ENCODE assay signal across 11 cellular contexts in the genomic region with DNA sequence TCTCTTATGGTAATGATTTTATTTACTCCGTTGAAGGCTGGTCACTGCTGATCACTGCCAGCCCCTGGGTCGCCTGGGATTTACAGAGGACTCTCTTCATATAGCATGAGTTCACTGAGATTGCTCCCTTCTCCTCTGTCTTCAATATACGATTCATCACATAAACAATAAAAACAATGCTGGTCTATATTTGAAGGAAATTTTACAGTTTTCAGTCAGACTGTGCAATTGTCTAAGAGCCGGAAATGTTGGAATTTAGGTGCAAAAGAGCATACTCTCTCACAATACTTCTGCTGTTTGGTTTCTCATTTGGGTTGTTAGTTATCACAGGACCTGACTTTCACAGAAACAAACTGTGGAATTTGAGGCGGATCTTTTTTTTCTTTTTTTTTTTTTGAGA.
"Had no signal": no experiment of that assay in that cellular context is flagged by ENCODE, and none has a peak within 500 bp of the region (broad histone marks: within the 10 kb centered on the region; RNA-seq: fewer than 3 reads in every experiment).

No MANE protein-coding gene starts in this region.

- H3K9me3 ChIP-seq: gastrocnemius medialis, thoracic aorta had no signal

- H3K36me3 ChIP-seq: gastrocnemius medialis, thoracic aorta had no signal

- H3K4me1 ChIP-seq: gastrocnemius medialis had no signal

- H3K27ac ChIP-seq: gastrocnemius medialis, thoracic aorta had no signal

- H3K4me3 ChIP-seq: gastrocnemius medialis, thoracic aorta had no signal

- DNase-seq: activated CD4-positive, alpha-beta T cell treated with anti-CD3 and anti-CD28 coated beads, Interleukin-2, amount 50 U/mL, for 48 hours; activated naive CD8-positive, alpha-beta T cell treated with anti-CD3 and anti-CD28 coated beads, Interleukin-2, amount 10 ng/mL, durations not matched to agents 7 days and 5 days; aorta; effector CD4-positive, alpha-beta T cell; gastrocnemius medialis; kidney; left ventricle myocardium superior; stimulated activated CD4-positive, alpha-beta T cell treated with anti-CD3 and anti-CD28 coated beads, Interleukin-4, amount 100 ng/mL, for 1 hour; SW 1271 had no signal

- H3K27me3 ChIP-seq: gastrocnemius medialis had no signal

- ATAC-seq: activated CD4-positive, CD25-positive, alpha-beta regulatory T cell treated with anti-CD3 and anti-CD28 coated beads, Interleukin-2, amount 50 U/mL, for 24 hours; gastrocnemius medialis; left ventricle myocardium superior had no signal
